In genomic region chr19:41395355-41395754, GRCh38 we compare ENCODE assay signal across 13 cellular contexts. TPM values are rescaled to one million over a fixed set of nuclear protein-coding genes. Genes with fewer than 3 reads are reported as not detected.
DNase-seq lines count a peak whose midpoint lies in the region; ATAC-seq, FAIRE-seq and TF ChIP-seq lines count a peak whose summit lies in the region.
"Had no signal": no experiment of that assay in that cellular context is flagged by ENCODE, and none has a peak within 500 bp of the region (broad histone marks: within the 10 kb centered on the region; RNA-seq: fewer than 3 reads in every experiment).

No MANE protein-coding gene starts in this region.

- no peaks in the 10 kb centered on the region for H4K20me1 ChIP-seq in GM12878 (ENCODE audit: control insufficient read depth, insufficient read depth)

- RAD21 ChIA-PET in GM12878 (lab: Charles Lee; ENCODE audit: unreplicated experiment) = interaction anchor here (0.8 to 0.9 kb wide), 2 partner anchors 28 to 30 kb away, joined by 3 to 4 read pairs; no protein-coding TSS in a partner anchor

- no peak for TF ChIP-seq RAD21 in GM12878 (IDR thresholded peaks at IDR 0.05; ENCODE audit: insufficient read depth, low read depth, low read length)

- peak overlapping the region; percentile 69 for H3K9ac ChIP-seq in GM12878 (ENCODE audit: control insufficient read depth, insufficient read depth, low read length)

- peak overlapping the region; percentile 82 for H3K27ac ChIP-seq in GM12878 (ENCODE audit: control insufficient read depth, insufficient read depth)
- no peak overlapping the region for H3K27ac ChIP-seq in sigmoid colon
- H3K27ac ChIP-seq: psoas muscle had no signal

- intact Hi-C loops in natural killer cell (cut with micrococcal nuclease) = no loop called here
- intact Hi-C loops in GM12878 (cut with micrococcal nuclease; ENCODE audit: unreplicated experiment) = loop anchor here (5.0 kb wide), 1 partner anchor 133 kb away; the partner anchor contains the start of gene HNRNPUL1
- intact Hi-C loops in sigmoid colon (cut with DNase I) = no loop called here

- no peaks in the 10 kb centered on the region for H3K27me3 Mint-ChIP-seq in natural killer cell treated with Interleukin-12 subunit alpha and Interleukin-12 subunit beta and Interleukin-15 and Interleukin-18, amount 100 ng/mL, for 72 hours
- H3K27me3 Mint-ChIP-seq in natural killer cell (ENCODE audit: low read depth in 2 of 2) = no peaks in the 10 kb centered on the region
- H3K27me3 Mint-ChIP-seq in stimulated activated naive CD8-positive, alpha-beta T cell treated with anti-CD3 and anti-CD28 coated beads, Interleukin-15, amount 100 ng/mL, for 72 hours = no peaks in the 10 kb centered on the region

- WGBS in GM12878 (ENCODE audit: insufficient coverage, insufficient replicate concordance, low lambda C conversion rate, missing lambda C conversion rate) = 42% methylated on average over 6 of the region's 6 CpGs
- 69 to 79% methylated on average over 6 of the region's 6 CpGs for WGBS in sigmoid colon, 2 donors

- H3K27me3 ChIP-seq in GM12878 (replicated peaks in 1 of 2; ENCODE audit: control insufficient read depth in 2 of 2, insufficient read depth in 2 of 2, low read length in 1 of 2) = no peaks in the 10 kb centered on the region
- no peaks in the 10 kb centered on the region for H3K27me3 ChIP-seq in sigmoid colon

- no TSS peak for BruUV-seq in GM12878 (replicated peaks; lab: Mats Ljungman, UMichigan)

- DNase-seq in natural killer cell treated with Interleukin-12 subunit alpha and Interleukin-12 subunit beta and Interleukin-15 and Interleukin-18, amount 100 ng/mL, for 72 hours (ENCODE audit: low spot score) = no peak
- DNase-seq in natural killer cell (no peak), NB4 (ENCODE audit: low read depth) (no peak), GM12878 (ENCODE audit: low read depth, low spot score) (no peak), sigmoid colon (no peak), HK-2 (ENCODE audit: unreplicated experiment) (no peak), NOMO-1 treated with DMSO at 0.1 percent for 48 hours (lab: John Stamatoyannopoulos, UW; ENCODE audit: unreplicated experiment) (no peak)
- no peak for DNase-seq in stimulated activated naive CD8-positive, alpha-beta T cell treated with anti-CD3 and anti-CD28 coated beads, Interleukin-15, amount 100 ng/mL, for 72 hours
- DNase-seq: activated CD4-positive, alpha-beta T cell treated with anti-CD3 and anti-CD28 coated beads, Interleukin-2, amount 50 U/mL, for 4 hours; dermis blood vessel endothelial cell; mesendoderm; psoas muscle had no signal

- SMC1A ChIA-PET in GM12878 (lab: Charles Lee; ENCODE audit: uncharacterized antibody, unreplicated experiment) = interaction anchor here (0.8 to 1.6 kb wide), 2 partner anchors 44 to 54 kb away, joined by 3 read pairs; no protein-coding TSS in a partner anchor

- no peak for TF ChIP-seq EP300 in GM12878 (IDR thresholded peaks at IDR 0.05; ENCODE audit: borderline replicate concordance in 1 of 2, control insufficient read depth in 1 of 2, low read depth in 2 of 2, low read length in 2 of 2)
- TF ChIP-seq EP300 in sigmoid colon (IDR thresholded peaks at IDR 0.05) = no peak

- in situ Hi-C loops in GM12878 (cut with MboI) = no loop called here

- CTCF ChIA-PET in GM12878 (lab: Yijun Ruan, JAX) = interaction anchor here (1.0 to 1.6 kb wide), 4 partner anchors 26 to 73 kb away, joined by 3 to 7 read pairs (median 4); partner anchors contain the start of gene B9D2

- H3K36me3 Mint-ChIP-seq in natural killer cell treated with Interleukin-12 subunit alpha and Interleukin-12 subunit beta and Interleukin-15 and Interleukin-18, amount 100 ng/mL, for 72 hours = no peaks in the 10 kb centered on the region
- H3K36me3 Mint-ChIP-seq in natural killer cell = no peaks in the 10 kb centered on the region

- H3K4me3 ChIP-seq in NB4 (ENCODE audit: low read depth, low read length) = peak overlapping the region; percentile 40
- peak overlapping the region; percentile 80 for H3K4me3 ChIP-seq in GM12878
- no peak overlapping the region for H3K4me3 ChIP-seq in sigmoid colon

- POLR2A ChIA-PET in GM12878 (lab: Charles Lee) = interaction anchor here (1.5 kb wide), 1 partner anchor 43 kb away, joined by 9 read pairs; the partner anchor contains the start of gene TGFB1

- H3K4me1 Mint-ChIP-seq in natural killer cell treated with Interleukin-12 subunit alpha and Interleukin-12 subunit beta and Interleukin-15 and Interleukin-18, amount 100 ng/mL, for 72 hours (ENCODE audit: low read depth in 2 of 2) = peaks cover 35 to 43% of the 10 kb centered on the region in 2 donors
- peaks cover 38 to 45% of the 10 kb centered on the region in 2 donors for H3K4me1 Mint-ChIP-seq in natural killer cell
- H3K4me1 Mint-ChIP-seq in stimulated activated naive CD8-positive, alpha-beta T cell treated with anti-CD3 and anti-CD28 coated beads, Interleukin-15, amount 100 ng/mL, for 72 hours = peaks cover 37% of the 10 kb centered on the region

- peak overlapping the region; percentile 38 for H3K4me3 Mint-ChIP-seq in natural killer cell treated with Interleukin-12 subunit alpha and Interleukin-12 subunit beta and Interleukin-15 and Interleukin-18, amount 100 ng/mL, for 72 hours
- no peak overlapping the region for H3K4me3 Mint-ChIP-seq in natural killer cell
- peak overlapping the region; percentile 6 to 44 for H3K4me3 Mint-ChIP-seq in stimulated activated naive CD8-positive, alpha-beta T cell treated with anti-CD3 and anti-CD28 coated beads, Interleukin-15, amount 100 ng/mL, for 72 hours

- peak overlapping the region; percentile 89 for H3K4me2 ChIP-seq in GM12878 (ENCODE audit: control insufficient read depth, insufficient read depth)

- peak overlapping the region; percentile 23; the same call in 1 of the 2 replicates for H2AFZ ChIP-seq in GM12878 (ENCODE audit: control insufficient read depth, low read depth, low read length)

- H3K9me3 ChIP-seq in GM12878 (replicated peaks; ENCODE audit: control insufficient read depth, insufficient read depth, low read length) (no peaks in the 10 kb centered on the region), sigmoid colon (no peaks in the 10 kb centered on the region)
- H3K9me3 ChIP-seq: psoas muscle had no signal

- peak overlapping the region in 1 of 2 donors; percentile 100 for H3K27ac Mint-ChIP-seq in natural killer cell treated with Interleukin-12 subunit alpha and Interleukin-12 subunit beta and Interleukin-15 and Interleukin-18, amount 100 ng/mL, for 72 hours
- H3K27ac Mint-ChIP-seq in natural killer cell = peak overlapping the region in 1 of 2 donors; percentile 34
- H3K27ac Mint-ChIP-seq in stimulated activated naive CD8-positive, alpha-beta T cell treated with anti-CD3 and anti-CD28 coated beads, Interleukin-15, amount 100 ng/mL, for 72 hours = peak overlapping the region in 1 of 2 donors; percentile 49

- TF ChIP-seq CTCF in natural killer cell (IDR thresholded peaks at IDR 0.05) (no peak), NB4 (IDR thresholded peaks at IDR 0.05; ENCODE audit: low read depth, low read length) (no peak), GM12878 (IDR thresholded peaks at IDR 0.05 in 2 of 3, conservative IDR thresholded peaks at IDR 0.05 in 1 of 3; ENCODE audit: control insufficient read depth in 2 of 3, extremely low read depth in 1 of 3, insufficient read depth in 1 of 3, low read depth in 3 of 3, low read length in 3 of 3) (no peak), sigmoid colon (IDR thresholded peaks at IDR 0.05) (no peak)

- FAIRE-seq in GM12878 (lab: Jason Lieb, UNC) = no peak

- TF ChIP-seq POLR2A in NB4 (IDR thresholded peaks at IDR 0.05; ENCODE audit: extremely low read depth, insufficient read length) (no peak), GM12878 (IDR thresholded peaks at IDR 0.05; ENCODE audit: low read depth, low read length) (no peak), sigmoid colon (IDR thresholded peaks at IDR 0.05) (no peak)

- peaks cover 59% of the 10 kb centered on the region for H3K79me2 ChIP-seq in GM12878 (ENCODE audit: control insufficient read depth, insufficient read depth, low read length)

- H3K4me1 ChIP-seq in GM12878 (ENCODE audit: control insufficient read depth, insufficient read depth, low read length) (peaks cover 21% of the 10 kb centered on the region), sigmoid colon (peaks cover 0 to 31% (median 26%) of the 10 kb centered on the region in 4 donors)

- H3K36me3 ChIP-seq in GM12878 (ENCODE audit: control insufficient read depth in 2 of 2, insufficient read depth in 2 of 2, low read length in 1 of 2) (peaks cover 10 to 14% of the 10 kb centered on the region in 2 experiments; a peak in 3 of 4 replicates), sigmoid colon (peaks cover 11 to 16% (median 11%) of the 10 kb centered on the region in 4 donors)

- ATAC-seq in natural killer cell treated with Interleukin-12 subunit alpha and Interleukin-12 subunit beta and Interleukin-15 and Interleukin-18, amount 100 ng/mL, for 72 hours = no peak
- ATAC-seq in natural killer cell = no peak
- peak; percentile 38 for ATAC-seq in GM12878
- no peak for ATAC-seq in stimulated activated naive CD8-positive, alpha-beta T cell treated with anti-CD3 and anti-CD28 coated beads, Interleukin-15, amount 100 ng/mL, for 72 hours
- ATAC-seq: psoas muscle had no signal

- no peaks in the 10 kb centered on the region for H3K9me3 Mint-ChIP-seq in natural killer cell treated with Interleukin-12 subunit alpha and Interleukin-12 subunit beta and Interleukin-15 and Interleukin-18, amount 100 ng/mL, for 72 hours
- H3K9me3 Mint-ChIP-seq in natural killer cell = no peaks in the 10 kb centered on the region
- H3K9me3 Mint-ChIP-seq in stimulated activated naive CD8-positive, alpha-beta T cell treated with anti-CD3 and anti-CD28 coated beads, Interleukin-15, amount 100 ng/mL, for 72 hours = no peaks in the 10 kb centered on the region

RNA-seq across cellular contexts. Expression of gene EXOSC5, which starts 1.8 kb away (rescaled TPM):
- total RNA-seq in natural killer cell treated with Interleukin-12 subunit alpha and Interleukin-12 subunit beta and Interleukin-15 and Interleukin-18, amount 100 ng/mL, for 72 hours = 10 to 100 TPM; 31.5 to 56.6 TPM
- total RNA-seq in natural killer cell (10 to 100 TPM in 1 of 3 donors, 1 to 10 TPM in 2; 9.0 to 11.6 (median 9.5) TPM), GM12878 (2014; rRNA removed) (38.8 and 44.3 TPM in 2 replicates), GM12878 (2014; rRNA removed; fragmentation: Illumina TruSeq; extraction: Trizol) (28.1 and 30.7 TPM in 2 replicates), GM12878 (2021) (57.8 and 62.7 TPM in 2 replicates), sigmoid colon (10 to 100 TPM in 3 of 4 donors, 1 to 10 TPM in 1; 6.6 to 21.4 (median 14.4) TPM)
- 18.8 and 27.0 TPM in 2 replicates for total RNA-seq in GM12878 (2013; cell fraction: nucleolus; rRNA removed)
- polyA plus RNA-seq in GM12878 (2011; ENCODE audit: low read depth) = 21.5 TPM
- polyA plus RNA-seq in GM12878 (2011; rRNA removed) (26.0 and 61.0 TPM in 2 replicates), GM12878 (2014; fragmentation: Illumina TruSeq; extraction: Trizol) (2.5 and 15.8 TPM in 2 replicates), GM12878 (2014; fragmentation: Nextera tagmentation; extraction: Ambion mirVana) (10 to 100 TPM; 20.6 to 25.3 TPM), GM12878 (2014; rRNA removed) (74.2 and 88.9 TPM in 2 replicates), GM12878 (2016; fragmentation: Nextera tagmentation; extraction: Ambion mirVana) (100 to 1,000 TPM; 116 to 123 TPM), sigmoid colon (10 to 100 TPM; 11.6 to 32.7 (median 15.6) TPM)
- polyA plus RNA-seq in GM12878 (2011; cell fraction: cytosol; rRNA removed) = 87.8 and 129 TPM in 2 replicates
- 70.8 and 78.6 TPM in 2 replicates for polyA plus RNA-seq in GM12878 (2011; cell fraction: nucleus; rRNA removed)
- 48.6 and 84.3 TPM in 2 replicates for polyA plus RNA-seq in GM12878 (2012)
- polyA minus RNA-seq in GM12878 (2011; rRNA and poly(A)+ RNA removed) = 14.6 and 32.7 TPM in 2 replicates
- polyA minus RNA-seq in GM12878 (2011; cell fraction: cytosol; rRNA and poly(A)+ RNA removed) = 13.9 and 16.2 TPM in 2 replicates
- 14.7 and 20.0 TPM in 2 replicates for polyA minus RNA-seq in GM12878 (2011; cell fraction: nucleus; rRNA and poly(A)+ RNA removed)

RNA-seq across cellular contexts. Expression of gene BCKDHA, which starts 2.3 kb away (rescaled TPM):
- total RNA-seq in natural killer cell treated with Interleukin-12 subunit alpha and Interleukin-12 subunit beta and Interleukin-15 and Interleukin-18, amount 100 ng/mL, for 72 hours = 10 to 100 TPM; 10.9 to 13.7 TPM
- 10 to 100 TPM; 26.5 to 29.0 (median 28.3) TPM for total RNA-seq in natural killer cell
- 45.1 and 48.8 TPM in 2 replicates for total RNA-seq in GM12878 (2013; cell fraction: nucleolus; rRNA removed)
- total RNA-seq in GM12878 (2014; rRNA removed) = 90.9 and 107 TPM in 2 replicates
- total RNA-seq in GM12878 (2014; rRNA removed; fragmentation: Illumina TruSeq; extraction: Trizol) = 19.2 and 23.9 TPM in 2 replicates
- total RNA-seq in GM12878 (2021) = 33.5 and 41.7 TPM in 2 replicates
- 14.8 TPM for polyA plus RNA-seq in GM12878 (2011; ENCODE audit: low read depth)
- polyA plus RNA-seq in GM12878 (2011; rRNA removed) = 10.8 and 51.3 TPM in 2 replicates
- 77.5 and 123 TPM in 2 replicates for polyA plus RNA-seq in GM12878 (2011; cell fraction: cytosol; rRNA removed)
- 139 and 153 TPM in 2 replicates for polyA plus RNA-seq in GM12878 (2011; cell fraction: nucleus; rRNA removed)
- polyA plus RNA-seq in GM12878 (2012) = 64.0 and 79.5 TPM in 2 replicates
- 13.7 and 41.5 TPM in 2 replicates for polyA plus RNA-seq in GM12878 (2014; fragmentation: Illumina TruSeq; extraction: Trizol)
- polyA plus RNA-seq in GM12878 (2014; fragmentation: Nextera tagmentation; extraction: Ambion mirVana) = 10 to 100 TPM in 1 of 2 experiments, 1 to 10 TPM in 1; 9.9 to 28.7 TPM
- polyA plus RNA-seq in GM12878 (2014; rRNA removed) = 68.1 and 73.1 TPM in 2 replicates
- polyA plus RNA-seq in GM12878 (2016; fragmentation: Nextera tagmentation; extraction: Ambion mirVana) = 100 to 1,000 TPM in 1 of 2 experiments, 10 to 100 TPM in 1; 99.8 to 105 TPM
- 16.3 and 43.2 TPM in 2 replicates for polyA minus RNA-seq in GM12878 (2011; rRNA and poly(A)+ RNA removed)
- 26.5 and 33.1 TPM in 2 replicates for polyA minus RNA-seq in GM12878 (2011; cell fraction: cytosol; rRNA and poly(A)+ RNA removed)
- polyA minus RNA-seq in GM12878 (2011; cell fraction: nucleus; rRNA and poly(A)+ RNA removed) = 27.3 and 31.9 TPM in 2 replicates
- 10 to 100 TPM; 29.6 to 35.7 (median 33.6) TPM for total RNA-seq in sigmoid colon
- polyA plus RNA-seq in sigmoid colon = 10 to 100 TPM; 19.0 to 32.9 (median 31.2) TPM

RNA-seq across cellular contexts. Expression of gene TMEM91, which starts 19.0 kb away (rescaled TPM):
- 1 to 10 TPM; 4.7 to 6.7 TPM for total RNA-seq in natural killer cell treated with Interleukin-12 subunit alpha and Interleukin-12 subunit beta and Interleukin-15 and Interleukin-18, amount 100 ng/mL, for 72 hours
- total RNA-seq in natural killer cell = 10 to 100 TPM; 13.6 to 22.8 (median 20.8) TPM
- 9.0 and 12.0 TPM in 2 replicates for total RNA-seq in GM12878 (2013; cell fraction: nucleolus; rRNA removed)
- total RNA-seq in GM12878 (2014; rRNA removed) = 3.2 and 4.4 TPM in 2 replicates
- total RNA-seq in GM12878 (2014; rRNA removed; fragmentation: Illumina TruSeq; extraction: Trizol) = 2.1 and 3.0 TPM in 2 replicates
- 1.8 and 3.1 TPM in 2 replicates for total RNA-seq in GM12878 (2021)
- polyA plus RNA-seq in GM12878 (2011; ENCODE audit: low read depth) = 3.1 TPM
- 1.6 and 2.9 TPM in 2 replicates for polyA plus RNA-seq in GM12878 (2011; rRNA removed)
- 4.0 and 5.1 TPM in 2 replicates for polyA plus RNA-seq in GM12878 (2011; cell fraction: cytosol; rRNA removed)
- 14.4 and 16.6 TPM in 2 replicates for polyA plus RNA-seq in GM12878 (2011; cell fraction: nucleus; rRNA removed)
- 7.3 and 7.5 TPM in 2 replicates for polyA plus RNA-seq in GM12878 (2012)
- 1.6 and 2.5 TPM in 2 replicates for polyA plus RNA-seq in GM12878 (2014; fragmentation: Illumina TruSeq; extraction: Trizol)
- polyA plus RNA-seq in GM12878 (2014; fragmentation: Nextera tagmentation; extraction: Ambion mirVana) = 1 to 10 TPM; 1.6 to 2.1 TPM
- 5.2 and 5.5 TPM in 2 replicates for polyA plus RNA-seq in GM12878 (2014; rRNA removed)
- polyA plus RNA-seq in GM12878 (2016; fragmentation: Nextera tagmentation; extraction: Ambion mirVana) = 1 to 10 TPM; 1.5 to 1.9 TPM
- 5.2 and 5.3 TPM in 2 replicates for polyA minus RNA-seq in GM12878 (2011; rRNA and poly(A)+ RNA removed)
- polyA minus RNA-seq in GM12878 (2011; cell fraction: cytosol; rRNA and poly(A)+ RNA removed) = 2.3 and 3.4 TPM in 2 replicates
- polyA minus RNA-seq in GM12878 (2011; cell fraction: nucleus; rRNA and poly(A)+ RNA removed) = 4.7 and 7.5 TPM in 2 replicates
- total RNA-seq in sigmoid colon = 10 to 100 TPM; 13.6 to 47.1 (median 22.6) TPM
- 1 to 10 TPM in 2 of 3 donors, under 1 TPM in 1; 0.46 to 9.6 (median 5.8) TPM for polyA plus RNA-seq in sigmoid colon

RNA-seq across cellular contexts. Expression of gene B9D2, which starts 31.4 kb away (rescaled TPM):
- total RNA-seq in natural killer cell treated with Interleukin-12 subunit alpha and Interleukin-12 subunit beta and Interleukin-15 and Interleukin-18, amount 100 ng/mL, for 72 hours = 1 to 10 TPM; 4.9 to 9.3 TPM
- total RNA-seq in natural killer cell (10 to 100 TPM; 18.1 to 22.2 (median 18.7) TPM), GM12878 (2014; rRNA removed) (4.6 and 6.0 TPM in 2 replicates), GM12878 (2014; rRNA removed; fragmentation: Illumina TruSeq; extraction: Trizol) (2.3 and 3.3 TPM in 2 replicates), GM12878 (2021) (5.0 and 5.5 TPM in 2 replicates), sigmoid colon (10 to 100 TPM in 3 of 4 donors, 1 to 10 TPM in 1; 7.5 to 14.5 (median 13.6) TPM)
- 1.0 and 1.8 TPM in 2 replicates for total RNA-seq in GM12878 (2013; cell fraction: nucleolus; rRNA removed)
- 4.6 TPM for polyA plus RNA-seq in GM12878 (2011; ENCODE audit: low read depth)
- polyA plus RNA-seq in GM12878 (2011; rRNA removed) (3.7 and 8.3 TPM in 2 replicates), GM12878 (2014; fragmentation: Illumina TruSeq; extraction: Trizol) (0.25 and 2.4 TPM in 2 replicates), GM12878 (2014; fragmentation: Nextera tagmentation; extraction: Ambion mirVana) (1 to 10 TPM; 2.5 to 5.0 TPM), GM12878 (2014; rRNA removed) (5.5 and 6.3 TPM in 2 replicates), GM12878 (2016; fragmentation: Nextera tagmentation; extraction: Ambion mirVana) (10 to 100 TPM; 10.8 to 12.4 TPM), sigmoid colon (10 to 100 TPM in 1 of 3 donors, 1 to 10 TPM in 2; 7.2 to 10.1 (median 8.4) TPM)
- polyA plus RNA-seq in GM12878 (2011; cell fraction: cytosol; rRNA removed) = 10.3 and 13.3 TPM in 2 replicates
- 8.9 and 9.8 TPM in 2 replicates for polyA plus RNA-seq in GM12878 (2011; cell fraction: nucleus; rRNA removed)
- 5.4 and 8.6 TPM in 2 replicates for polyA plus RNA-seq in GM12878 (2012)
- 3.1 and 4.7 TPM in 2 replicates for polyA minus RNA-seq in GM12878 (2011; rRNA and poly(A)+ RNA removed)
- 1.9 and 3.6 TPM in 2 replicates for polyA minus RNA-seq in GM12878 (2011; cell fraction: cytosol; rRNA and poly(A)+ RNA removed)
- 1.9 and 2.4 TPM in 2 replicates for polyA minus RNA-seq in GM12878 (2011; cell fraction: nucleus; rRNA and poly(A)+ RNA removed)

RNA-seq across cellular contexts. Expression of gene B3GNT8, which starts 31.8 kb away (rescaled TPM):
- 1 to 10 TPM in 1 of 2 donors, under 1 TPM in 1; 0.78 to 3.0 TPM for total RNA-seq in natural killer cell treated with Interleukin-12 subunit alpha and Interleukin-12 subunit beta and Interleukin-15 and Interleukin-18, amount 100 ng/mL, for 72 hours
- total RNA-seq in natural killer cell = 1 to 10 TPM; 1.5 to 2.5 (median 2.1) TPM
- total RNA-seq in GM12878 (2013; cell fraction: nucleolus; rRNA removed) = 0.24 TPM in 1 of 2 replicates, not detected in the other
- 0.05 and 0.06 TPM in 2 replicates for total RNA-seq in GM12878 (2014; rRNA removed)
- total RNA-seq in GM12878 (2014; rRNA removed; fragmentation: Illumina TruSeq; extraction: Trizol) = not detected in 2 replicates
- total RNA-seq in GM12878 (2021) = 1.1 and 1.2 TPM in 2 replicates
- polyA plus RNA-seq in GM12878 (2011; ENCODE audit: low read depth) = not detected
- polyA plus RNA-seq in GM12878 (2011; rRNA removed) = not detected in 2 replicates
- not detected in 2 replicates for polyA plus RNA-seq in GM12878 (2011; cell fraction: cytosol; rRNA removed)
- polyA plus RNA-seq in GM12878 (2011; cell fraction: nucleus; rRNA removed) = 0.09 and 0.15 TPM in 2 replicates
- 0.35 and 0.50 TPM in 2 replicates for polyA plus RNA-seq in GM12878 (2012)
- polyA plus RNA-seq in GM12878 (2014; fragmentation: Illumina TruSeq; extraction: Trizol) = 0.44 TPM in 1 of 2 replicates, not detected in the other
- polyA plus RNA-seq in GM12878 (2014; fragmentation: Nextera tagmentation; extraction: Ambion mirVana) = not detected
- 0.08 and 0.23 TPM in 2 replicates for polyA plus RNA-seq in GM12878 (2014; rRNA removed)
- under 1 TPM; 0.17 to 0.58 TPM for polyA plus RNA-seq in GM12878 (2016; fragmentation: Nextera tagmentation; extraction: Ambion mirVana)
- polyA minus RNA-seq in GM12878 (2011; rRNA and poly(A)+ RNA removed) = not detected in 2 replicates
- not detected in 2 replicates for polyA minus RNA-seq in GM12878 (2011; cell fraction: cytosol; rRNA and poly(A)+ RNA removed)
- not detected in 2 replicates for polyA minus RNA-seq in GM12878 (2011; cell fraction: nucleus; rRNA and poly(A)+ RNA removed)
- 1 to 10 TPM; 2.8 to 8.0 (median 5.0) TPM for total RNA-seq in sigmoid colon
- 10 to 100 TPM; 16.8 to 49.2 (median 28.8) TPM for polyA plus RNA-seq in sigmoid colon
- total RNA-seq: LHCN-M2 had no signal

Comparison
In these comparisons a context has a peak if more than half of its experiments do, and no peak if none do; other contexts are left out.
1. H3K4me3 ChIP-seq: peak in NB4 (single experiment) and GM12878 (single experiment); none in sigmoid colon (0 of 4).